In genomic region chr11:102151784-102152525, GRCh38 we compare ENCODE assay signal across 1 cellular context.
TF ChIP-seq lines count a peak whose summit lies in the region.

No MANE protein-coding gene starts in this region.

TF ChIP-seq in WTC11, 78 proteins besides CTCF, POLR2A, EP300 and RAD21 (continued from another document):
- TF ChIP-seq, protein P1, sequence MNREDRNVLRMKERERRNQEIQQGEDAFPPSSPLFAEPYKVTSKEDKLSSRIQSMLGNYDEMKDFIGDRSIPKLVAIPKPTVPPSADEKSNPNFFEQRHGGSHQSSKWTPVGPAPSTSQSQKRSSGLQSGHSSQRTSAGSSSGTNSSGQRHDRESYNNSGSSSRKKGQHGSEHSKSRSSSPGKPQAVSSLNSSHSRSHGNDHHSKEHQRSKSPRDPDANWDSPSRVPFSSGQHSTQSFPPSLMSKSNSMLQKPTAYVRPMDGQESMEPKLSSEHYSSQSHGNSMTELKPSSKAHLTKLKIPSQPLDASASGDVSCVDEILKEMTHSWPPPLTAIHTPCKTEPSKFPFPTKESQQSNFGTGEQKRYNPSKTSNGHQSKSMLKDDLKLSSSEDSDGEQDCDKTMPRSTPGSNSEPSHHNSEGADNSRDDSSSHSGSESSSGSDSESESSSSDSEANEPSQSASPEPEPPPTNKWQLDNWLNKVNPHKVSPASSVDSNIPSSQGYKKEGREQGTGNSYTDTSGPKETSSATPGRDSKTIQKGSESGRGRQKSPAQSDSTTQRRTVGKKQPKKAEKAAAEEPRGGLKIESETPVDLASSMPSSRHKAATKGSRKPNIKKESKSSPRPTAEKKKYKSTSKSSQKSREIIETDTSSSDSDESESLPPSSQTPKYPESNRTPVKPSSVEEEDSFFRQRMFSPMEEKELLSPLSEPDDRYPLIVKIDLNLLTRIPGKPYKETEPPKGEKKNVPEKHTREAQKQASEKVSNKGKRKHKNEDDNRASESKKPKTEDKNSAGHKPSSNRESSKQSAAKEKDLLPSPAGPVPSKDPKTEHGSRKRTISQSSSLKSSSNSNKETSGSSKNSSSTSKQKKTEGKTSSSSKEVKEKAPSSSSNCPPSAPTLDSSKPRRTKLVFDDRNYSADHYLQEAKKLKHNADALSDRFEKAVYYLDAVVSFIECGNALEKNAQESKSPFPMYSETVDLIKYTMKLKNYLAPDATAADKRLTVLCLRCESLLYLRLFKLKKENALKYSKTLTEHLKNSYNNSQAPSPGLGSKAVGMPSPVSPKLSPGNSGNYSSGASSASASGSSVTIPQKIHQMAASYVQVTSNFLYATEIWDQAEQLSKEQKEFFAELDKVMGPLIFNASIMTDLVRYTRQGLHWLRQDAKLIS (CRISPR knock-in tag; IDR thresholded peaks at IDR 0.05; ENCODE audit: borderline replicate concordance), result no peak
- TF ChIP-seq RELA (CRISPR knock-in tag; IDR thresholded peaks at IDR 0.05; ENCODE audit: borderline replicate concordance), result no peak
- TF ChIP-seq CDX4 (CRISPR knock-in tag; IDR thresholded peaks at IDR 0.05; ENCODE audit: borderline replicate concordance), result no peak
- TF ChIP-seq NFE2L1 (CRISPR knock-in tag; IDR thresholded peaks at IDR 0.05), result no peak
- TF ChIP-seq ZNF263 (CRISPR knock-in tag; IDR thresholded peaks at IDR 0.05; ENCODE audit: low read depth), result no peak
- TF ChIP-seq, protein P2, sequence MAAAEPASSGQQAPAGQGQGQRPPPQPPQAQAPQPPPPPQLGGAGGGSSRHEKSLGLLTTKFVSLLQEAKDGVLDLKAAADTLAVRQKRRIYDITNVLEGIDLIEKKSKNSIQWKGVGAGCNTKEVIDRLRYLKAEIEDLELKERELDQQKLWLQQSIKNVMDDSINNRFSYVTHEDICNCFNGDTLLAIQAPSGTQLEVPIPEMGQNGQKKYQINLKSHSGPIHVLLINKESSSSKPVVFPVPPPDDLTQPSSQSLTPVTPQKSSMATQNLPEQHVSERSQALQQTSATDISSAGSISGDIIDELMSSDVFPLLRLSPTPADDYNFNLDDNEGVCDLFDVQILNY (CRISPR knock-in tag; IDR thresholded peaks at IDR 0.05), result no peak
- no peak for TF ChIP-seq ZNF281 (CRISPR knock-in tag; IDR thresholded peaks at IDR 0.05)
- no peak for TF ChIP-seq ZBTB21 (CRISPR knock-in tag; IDR thresholded peaks at IDR 0.05; ENCODE audit: borderline replicate concordance)
- TF ChIP-seq, protein P3, sequence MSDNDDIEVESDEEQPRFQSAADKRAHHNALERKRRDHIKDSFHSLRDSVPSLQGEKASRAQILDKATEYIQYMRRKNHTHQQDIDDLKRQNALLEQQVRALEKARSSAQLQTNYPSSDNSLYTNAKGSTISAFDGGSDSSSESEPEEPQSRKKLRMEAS (CRISPR knock-in tag; IDR thresholded peaks at IDR 0.05), result no peak
- no peak for TF ChIP-seq ATF2 (CRISPR knock-in tag; IDR thresholded peaks at IDR 0.05; ENCODE audit: borderline replicate concordance, low read depth)
